ENCODE assay signal across 1 cellular context in genomic region chr20:51562027-51562333, GRCh38.
TF ChIP-seq lines count a peak whose summit lies in the region.

No MANE protein-coding gene starts in this region.

TF ChIP-seq in H1, 55 proteins besides CTCF, POLR2A, EP300 and RAD21:
- no peak for TF ChIP-seq POU5F1 (IDR thresholded peaks at IDR 0.05; ENCODE audit: low read depth, low read length)
- peak; percentile 30 for TF ChIP-seq SAP30 (IDR thresholded peaks at IDR 0.05; ENCODE audit: insufficient read depth, insufficient replicate concordance, low read length)
